Comparison of ENCODE assay signal across 8 cellular contexts in genomic region chrX:1453951-1454785, GRCh38. TPM values are rescaled to one million over a fixed set of nuclear protein-coding genes. Genes with fewer than 3 reads are reported as not detected.
DNase-seq lines count a peak whose midpoint lies in the region; ATAC-seq and TF ChIP-seq lines count a peak whose summit lies in the region.

No MANE protein-coding gene starts in this region.

- H3K4me3 ChIP-seq in AG04449 (ENCODE audit: low read depth, low read length) = peak overlapping the region; percentile 51
- no peak overlapping the region for H3K4me3 ChIP-seq in endodermal cell (ENCODE audit: low read length)

- no peaks in the 10 kb centered on the region for H3K27me3 ChIP-seq in endodermal cell (ENCODE audit: control insufficient read depth, insufficient read depth, low read length, poor library complexity, severe bottlenecking)

- WGBS in endodermal cell (ENCODE audit: insufficient coverage in 1 of 2, insufficient read length in 1 of 2), 2 experiments = 15 to 36% methylated on average over 8 to 34 of the region's 45 CpGs

- peak; percentile 97 for TF ChIP-seq CTCF in AG04449 (IDR thresholded peaks at IDR 0.05; ENCODE audit: insufficient read depth, low read length, missing control alignments)
- TF ChIP-seq CTCF in endodermal cell (conservative IDR thresholded peaks at IDR 0.05) = peak; percentile 97

- CTCF ChIA-PET in AG04449 (lab: Yijun Ruan, JAX) = no interaction called here

- peaks cover 7% of the 10 kb centered on the region for H3K36me3 ChIP-seq in endodermal cell (ENCODE audit: control insufficient read depth, insufficient read depth, low read length)

- peaks cover 4% of the 10 kb centered on the region for H3K27me3 Mint-ChIP-seq in endodermal cell (ENCODE audit: insufficient read depth)

- DNase-seq in AG04449 (ENCODE audit: low read depth, low spot score) = peak; percentile 9
- peak; percentile 90 to 95 for DNase-seq in activated CD4-positive, alpha-beta T cell treated with anti-CD3 and anti-CD28 coated beads, Interleukin-2, amount 50 U/mL, for 4 hours
- peak; percentile 97 for DNase-seq in endodermal cell
- peak; percentile 87 for DNase-seq in myocyte (ENCODE audit: low read depth)
- peak; percentile 79 to 83 for DNase-seq in stimulated activated CD8-positive, alpha-beta memory T cell treated with anti-CD3 and anti-CD28 coated beads, Interleukin-7, amount 100 ng/mL, for 4 hours (ENCODE audit: low read depth in 2 of 2)
- no peak for DNase-seq in DMS79 treated with DMSO at 0.1 percent for 48 hours (lab: John Stamatoyannopoulos, UW)

- H3K36me3 Mint-ChIP-seq in endodermal cell (ENCODE audit: low read depth) = peaks cover 10% of the 10 kb centered on the region

- peaks cover 17% of the 10 kb centered on the region for H3K9me3 ChIP-seq in endodermal cell (ENCODE audit: control insufficient read depth, low read length)

- no peak overlapping the region for H3K27ac ChIP-seq in endodermal cell (ENCODE audit: low read depth, low read length)

- no peaks in the 10 kb centered on the region for H3K4me1 ChIP-seq in endodermal cell (ENCODE audit: control insufficient read depth, insufficient read depth, low read length)

- H3K4me1 Mint-ChIP-seq in endodermal cell = no peaks in the 10 kb centered on the region

- no peak overlapping the region for H3K27ac Mint-ChIP-seq in endodermal cell

- H3K9me3 Mint-ChIP-seq in endodermal cell = peaks cover 10% of the 10 kb centered on the region

- H3K9ac ChIP-seq in endodermal cell (ENCODE audit: extremely low read depth, low read length, poor library complexity, severe bottlenecking) = no peak overlapping the region

- POLR2A ChIA-PET in AG04449 (lab: Yijun Ruan, JAX) = no interaction called here

- H3K4me3 Mint-ChIP-seq in endodermal cell = no peak overlapping the region

- peak; percentile 55 for ATAC-seq in GM19351 (IDR thresholded peaks at IDR 0.05; ENCODE audit: unreplicated experiment)
- ATAC-seq in HG03565 (IDR thresholded peaks at IDR 0.05; ENCODE audit: unreplicated experiment) = peak; percentile 41

RNA-seq across cellular contexts. Expression of gene ASMTL, which starts 1.5 kb away (rescaled TPM):
- total RNA-seq in endodermal cell = 10 to 100 TPM; 46.7 to 80.9 TPM
- 48.3 TPM for polyA plus RNA-seq in endodermal cell (2013, experiment 1 of 2)
- 43.1 TPM for polyA plus RNA-seq in endodermal cell (2013, experiment 2 of 2)
- total RNA-seq in myocyte = 15.8 and 18.8 TPM in 2 replicates
- 44.4 TPM for polyA plus RNA-seq in myocyte (2012)
